Comparison of ENCODE assay signal across 1 cellular context in the genomic region with DNA sequence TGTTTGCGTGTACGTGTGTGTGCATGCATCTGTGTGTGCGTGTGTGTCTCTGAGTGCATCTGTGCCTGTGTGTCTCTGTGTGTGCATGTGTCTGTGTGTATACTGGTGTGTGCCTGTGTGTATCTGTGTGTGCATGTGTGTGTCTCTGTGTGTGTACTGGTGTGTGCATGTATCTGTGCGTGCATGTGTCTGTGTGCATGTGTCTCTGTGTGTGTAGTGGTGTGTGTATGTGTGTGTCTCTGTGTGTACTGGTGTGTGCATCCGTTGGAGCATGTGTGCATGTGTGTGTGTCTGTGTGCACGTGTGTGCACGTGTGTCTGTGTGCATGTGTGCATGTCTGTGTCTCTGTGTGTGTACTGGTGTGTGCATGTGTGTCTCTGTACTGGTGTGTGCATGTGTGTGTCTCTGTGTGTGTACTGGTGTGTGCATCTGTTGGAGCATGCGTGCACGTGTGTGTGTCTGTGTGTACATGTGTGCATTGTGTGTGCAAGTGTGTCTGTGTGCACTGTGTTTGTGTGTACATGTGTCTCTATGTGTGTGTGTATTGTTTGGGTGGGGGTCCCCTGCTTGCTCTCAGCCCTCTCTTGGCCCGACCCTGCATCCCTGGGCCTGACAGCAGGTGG.
A peak's percentile ranks its signal among the peaks of the same experiment; 100 is the strongest.
TF ChIP-seq lines count a peak whose summit lies in the region.

No MANE protein-coding gene starts in this region.

TF ChIP-seq in H1, 55 proteins besides CTCF, POLR2A, EP300 and RAD21:
- TF ChIP-seq BCL11A (IDR thresholded peaks at IDR 0.05; ENCODE audit: low read depth in 2 of 2, low read length in 2 of 2), result no peak
- peak; percentile 28; the same call in 1 of the 2 replicates for TF ChIP-seq KDM1A (IDR thresholded peaks at IDR 0.05; ENCODE audit: borderline replicate concordance, low read length)
